In genomic region chr3:194487289-194488006, GRCh38 we compare ENCODE assay signal across 8 cellular contexts. TPM values are rescaled to one million over a fixed set of nuclear protein-coding genes. Genes with fewer than 3 reads are reported as not detected.
A peak's percentile ranks its signal among the peaks of the same experiment; 100 is the strongest.
DNase-seq lines count a peak whose midpoint lies in the region; ATAC-seq and TF ChIP-seq lines count a peak whose summit lies in the region.

No MANE protein-coding gene starts in this region.

- peak overlapping the region; percentile 87 for H3K4me3 Mint-ChIP-seq in activated CD8-positive, alpha-beta memory T cell treated with anti-CD3 and anti-CD28 coated beads, Interleukin-2, amount 10 ng/mL, durations not matched to agents 7 days and 5 days
- peak overlapping the region; percentile 85 to 96 (median 92) for H3K4me3 Mint-ChIP-seq in naive B cell

- no peaks in the 10 kb centered on the region for H3K9me3 ChIP-seq in tibial artery

- H3K36me3 ChIP-seq in tibial artery = no peaks in the 10 kb centered on the region

- peak; percentile 78 for DNase-seq in GM13976 (ENCODE audit: low spot score)
- no peak for DNase-seq in HFF-Myc (ENCODE audit: extremely low read depth, low read depth)
- peak; percentile 13 to 21 for DNase-seq in NCI-H1930 (lab: John Stamatoyannopoulos, UW)
- DNase-seq in activated CD8-positive, alpha-beta memory T cell treated with anti-CD3 and anti-CD28 coated beads, Interleukin-2, amount 10 ng/mL, durations not matched to agents 7 days and 5 days = peak; percentile 64
- DNase-seq in epithelial cell of proximal tubule (ENCODE audit: low read depth) = no peak
- peak; percentile 46 for DNase-seq in naive B cell
- peak; percentile 75 to 87 for DNase-seq in tibial artery
- no peak for DNase-seq in middle frontal gyrus (ENCODE audit: extremely low spot score, low spot score)

- peaks cover 45% of the 10 kb centered on the region for H3K4me1 Mint-ChIP-seq in activated CD8-positive, alpha-beta memory T cell treated with anti-CD3 and anti-CD28 coated beads, Interleukin-2, amount 10 ng/mL, durations not matched to agents 7 days and 5 days
- peaks cover 43 to 64% (median 53%) of the 10 kb centered on the region in 3 donors for H3K4me1 Mint-ChIP-seq in naive B cell

- H3K27me3 Mint-ChIP-seq in activated CD8-positive, alpha-beta memory T cell treated with anti-CD3 and anti-CD28 coated beads, Interleukin-2, amount 10 ng/mL, durations not matched to agents 7 days and 5 days = no peaks in the 10 kb centered on the region
- H3K27me3 Mint-ChIP-seq in naive B cell = no peaks in the 10 kb centered on the region

- H3K9me3 Mint-ChIP-seq in activated CD8-positive, alpha-beta memory T cell treated with anti-CD3 and anti-CD28 coated beads, Interleukin-2, amount 10 ng/mL, durations not matched to agents 7 days and 5 days (ENCODE audit: low read depth) = no peaks in the 10 kb centered on the region
- no peaks in the 10 kb centered on the region for H3K9me3 Mint-ChIP-seq in naive B cell

- H3K4me3 ChIP-seq in HFF-Myc (replicated peaks; ENCODE audit: low read depth, low read length) (peak overlapping the region; percentile 69), epithelial cell of proximal tubule (ENCODE audit: low read depth, low read length) (peak overlapping the region; percentile 71), tibial artery (peak overlapping the region; percentile 85 to 88)

- intact Hi-C loops in tibial artery (cut with DNase I; ENCODE audit: low total_unique reads) = no loop called here

- ATAC-seq in activated CD8-positive, alpha-beta memory T cell treated with anti-CD3 and anti-CD28 coated beads, Interleukin-2, amount 10 ng/mL, durations not matched to agents 7 days and 5 days = peak; percentile 24
- peak; percentile 3 to 5 for ATAC-seq in naive B cell (ENCODE audit: low read depth in 2 of 2)

- peaks cover 22% of the 10 kb centered on the region for H3K36me3 Mint-ChIP-seq in activated CD8-positive, alpha-beta memory T cell treated with anti-CD3 and anti-CD28 coated beads, Interleukin-2, amount 10 ng/mL, durations not matched to agents 7 days and 5 days
- no peaks in the 10 kb centered on the region for H3K36me3 Mint-ChIP-seq in naive B cell

- H3K27ac Mint-ChIP-seq in activated CD8-positive, alpha-beta memory T cell treated with anti-CD3 and anti-CD28 coated beads, Interleukin-2, amount 10 ng/mL, durations not matched to agents 7 days and 5 days = peak overlapping the region; percentile 90
- peak overlapping the region; percentile 52 to 97 (median 94) for H3K27ac Mint-ChIP-seq in naive B cell

- CTCF ChIA-PET in activated CD8-positive, alpha-beta memory T cell treated with anti-CD3 and anti-CD28 coated beads, Interleukin-2, amount 10 ng/mL, durations not matched to agents 7 days and 5 days (lab: Charles Lee) = interaction anchor here (1.0 to 1.3 kb wide), 2 partner anchors 15 to 105 kb away, joined by 3 to 5 read pairs; no protein-coding TSS in a partner anchor

- H3K4me1 ChIP-seq in tibial artery = peaks cover 0 to 63% (median 33%) of the 10 kb centered on the region in 4 donors

- TF ChIP-seq CTCF in GM13976 (IDR thresholded peaks at IDR 0.05; ENCODE audit: borderline replicate concordance, control extremely low read depth, extremely low read depth, insufficient read depth, missing control alignments) (no peak), HFF-Myc (IDR thresholded peaks at IDR 0.05; ENCODE audit: low read depth, low read length, missing control alignments) (no peak), epithelial cell of proximal tubule (conservative IDR thresholded peaks at IDR 0.05; ENCODE audit: low read depth, low read length) (no peak), tibial artery (IDR thresholded peaks at IDR 0.05) (no peak)

- in situ Hi-C loops in GM13976 (cut with MboI; ENCODE audit: low sequenced_read_pairs, unreplicated experiment) = no loop called here

- peak overlapping the region; percentile 95 to 96 for H3K27ac ChIP-seq in tibial artery

- H3K27me3 ChIP-seq in tibial artery = no peaks in the 10 kb centered on the region

RNA-seq across cellular contexts. Expression of gene ATP13A3, which starts 0.6 kb away (rescaled TPM):
- total RNA-seq in activated CD8-positive, alpha-beta memory T cell treated with anti-CD3 and anti-CD28 coated beads, Interleukin-2, amount 10 ng/mL, durations not matched to agents 7 days and 5 days = 10 to 100 TPM; 78.3 to 82.0 TPM
- total RNA-seq in epithelial cell of proximal tubule = 88.1 and 102 TPM in 2 replicates
- 1 to 10 TPM; 3.1 to 6.6 (median 5.0) TPM for polyA plus RNA-seq in naive B cell (ENCODE audit: low read depth in 6 of 6)

Comparison
In these comparisons a context has a peak if more than half of its experiments do, and no peak if none do; other contexts are left out.
1. DNase-seq: peak in GM13976 (single experiment), NCI-H1930 (2 of 2), activated CD8-positive, alpha-beta memory T cell treated with anti-CD3 and anti-CD28 coated beads, Interleukin-2, amount 10 ng/mL, durations not matched to agents 7 days and 5 days (single experiment), naive B cell (single experiment) and tibial artery (2 of 2); none in HFF-Myc (single experiment), epithelial cell of proximal tubule (single experiment) and middle frontal gyrus (single experiment).
2. Peak in every context shown above with its lines, with median percentiles within 50 percentile points of each other: H3K4me3 ChIP-seq.